In the genomic region with DNA sequence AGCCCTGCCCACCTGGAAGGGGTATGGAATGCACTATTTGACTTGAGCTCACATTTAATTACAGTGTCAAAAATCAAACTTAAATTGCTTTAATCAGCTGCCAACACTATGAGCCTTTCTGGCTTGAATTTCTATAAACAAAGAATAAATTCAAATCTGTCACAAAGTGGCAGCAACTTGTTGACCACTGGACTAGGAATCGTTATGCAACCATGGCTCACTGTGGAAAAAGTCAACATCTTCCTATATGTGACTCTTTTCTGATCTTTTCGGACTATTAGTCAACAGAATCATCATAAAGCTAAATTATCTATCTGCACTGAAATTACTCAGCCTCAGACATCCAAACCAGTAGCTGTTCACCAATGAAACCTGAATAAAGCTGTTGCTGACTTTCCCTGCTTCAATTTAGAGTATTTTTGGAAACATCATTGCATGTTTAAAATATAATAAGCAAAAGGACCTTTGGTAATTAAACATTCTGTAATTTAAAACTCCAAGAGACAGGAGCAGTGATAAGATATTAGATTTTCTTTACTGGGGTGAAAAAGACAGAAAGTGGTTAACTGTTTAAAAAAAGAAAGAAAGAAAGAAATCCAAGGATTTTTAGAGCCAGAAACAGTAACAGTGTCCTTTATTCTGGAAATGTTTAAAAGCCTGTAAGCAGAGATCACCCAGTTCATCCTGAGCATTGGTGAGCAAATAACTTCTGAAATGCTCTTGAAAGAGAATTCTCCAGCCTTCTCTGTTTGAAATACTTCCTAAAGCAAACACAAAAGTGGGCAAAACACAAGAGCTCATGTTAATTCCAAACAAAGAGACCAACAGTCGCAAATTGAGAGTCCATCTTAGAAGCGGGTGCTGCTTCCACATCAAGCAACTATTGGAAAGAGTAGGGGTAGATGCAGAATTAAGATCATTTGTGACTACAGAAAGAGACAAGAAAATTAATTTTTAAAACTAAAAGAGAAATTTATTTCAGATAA, we compare ENCODE assay signal across 16 cellular contexts. TPM values are rescaled to one million over a fixed set of nuclear protein-coding genes. Genes with fewer than 3 reads are reported as not detected.
"Had no signal": no experiment of that assay in that cellular context is flagged by ENCODE, and none has a peak within 500 bp of the region (broad histone marks: within the 10 kb centered on the region; RNA-seq: fewer than 3 reads in every experiment).

No MANE protein-coding gene starts in this region.

- H3K4me3 ChIP-seq: sigmoid colon had no signal

- DNase-seq: activated CD4-positive, alpha-beta T cell treated with anti-CD3 and anti-CD28 coated beads, Interleukin-2, amount 50 U/mL, for 1 hour; activated CD4-positive, CD25-positive, alpha-beta regulatory T cell treated with anti-CD3 and anti-CD28 coated beads, Interleukin-2, amount 50 U/mL, for 72 hours; activated CD8-positive, alpha-beta memory T cell treated with anti-CD3 and anti-CD28 coated beads for 24 hours; activated CD8-positive, alpha-beta memory T cell treated with anti-CD3 and anti-CD28 coated beads, Interleukin-2, amount 50 U/mL, for 48 hours; activated effector memory CD4-positive, alpha-beta T cell treated with anti-CD3 and anti-CD28 coated beads, Interleukin-2, amount 50 U/mL, for 16 hours; activated naive CD4-positive, alpha-beta T cell treated with anti-CD3 and anti-CD28 coated beads, Interleukin-2, amount 50 U/mL, for 16 hours; activated T-cell treated with anti-CD3 and anti-CD28 coated beads, Interleukin-2, amount 50 U/mL, for 48 hours; aorta; effector CD4-positive, alpha-beta T cell; sigmoid colon; stimulated activated CD4-positive, alpha-beta T cell treated with anti-CD3 and anti-CD28 coated beads, Interleukin-4, amount 100 ng/mL, for 4 hours; T1000 had no signal

- H3K4me1 ChIP-seq: sigmoid colon had no signal

- H3K4me1 Mint-ChIP-seq: mesothelial cell of epicardium; stimulated activated memory B cell treated with anti-CD40 and anti-IgM and Interleukin-4, amounts not matched to agents 10 μg/mL and 1 μg/mL and 100 μg/mL, for 72 hours had no signal

- H3K27me3 Mint-ChIP-seq: stimulated activated memory B cell treated with anti-CD40 and anti-IgM and Interleukin-4, amounts not matched to agents 10 μg/mL and 1 μg/mL and 100 μg/mL, for 72 hours had no signal

- H3K36me3 Mint-ChIP-seq: mesothelial cell of epicardium; natural killer cell treated with Interleukin-12 subunit alpha and Interleukin-12 subunit beta and Interleukin-15 and Interleukin-18, amount 100 ng/mL, for 72 hours; stimulated activated memory B cell treated with anti-CD40 and anti-IgM and Interleukin-4, amounts not matched to agents 10 μg/mL and 1 μg/mL and 100 μg/mL, for 72 hours had no signal

- H3K27ac Mint-ChIP-seq: mesothelial cell of epicardium; natural killer cell treated with Interleukin-12 subunit alpha and Interleukin-12 subunit beta and Interleukin-15 and Interleukin-18, amount 100 ng/mL, for 72 hours; stimulated activated memory B cell treated with anti-CD40 and anti-IgM and Interleukin-4, amounts not matched to agents 10 μg/mL and 1 μg/mL and 100 μg/mL, for 72 hours had no signal

- H3K9me3 Mint-ChIP-seq: mesothelial cell of epicardium; natural killer cell treated with Interleukin-12 subunit alpha and Interleukin-12 subunit beta and Interleukin-15 and Interleukin-18, amount 100 ng/mL, for 72 hours had no signal

- H3K9me3 ChIP-seq: sigmoid colon had no signal

- H3K27ac ChIP-seq: sigmoid colon had no signal

- H3K36me3 ChIP-seq: sigmoid colon had no signal

- H3K4me3 Mint-ChIP-seq: mesothelial cell of epicardium; natural killer cell treated with Interleukin-12 subunit alpha and Interleukin-12 subunit beta and Interleukin-15 and Interleukin-18, amount 100 ng/mL, for 72 hours; stimulated activated memory B cell treated with anti-CD40 and anti-IgM and Interleukin-4, amounts not matched to agents 10 μg/mL and 1 μg/mL and 100 μg/mL, for 72 hours had no signal

- ATAC-seq: left lobe of liver; natural killer cell treated with Interleukin-12 subunit alpha and Interleukin-12 subunit beta and Interleukin-15 and Interleukin-18, amount 100 ng/mL, for 72 hours; stimulated activated memory B cell treated with anti-CD40 and anti-IgM and Interleukin-4, amounts not matched to agents 10 μg/mL and 1 μg/mL and 100 μg/mL, for 72 hours had no signal

RNA-seq across cellular contexts. Expression of a gene that starts 26.2 kb away (rescaled TPM):
- total RNA-seq: natural killer cell treated with Interleukin-12 subunit alpha and Interleukin-12 subunit beta and Interleukin-15 and Interleukin-18, amount 100 ng/mL, for 72 hours had no signal
